ENCODE assay signal across 10 cellular contexts in genomic region chr9:20043035-20043434, GRCh38.
DNase-seq lines count a peak whose midpoint lies in the region; ATAC-seq lines count a peak whose summit lies in the region.
"Had no signal": no experiment of that assay in that cellular context is flagged by ENCODE, and none has a peak within 500 bp of the region (broad histone marks: within the 10 kb centered on the region; RNA-seq: fewer than 3 reads in every experiment).

No MANE protein-coding gene starts in this region.

- no peaks in the 10 kb centered on the region for H3K36me3 Mint-ChIP-seq in T-helper 2 cell treated with Interferon-gamma antibody and Interleukin-4, amounts not matched to agents 5 μg/mL and 100 μg/mL, for 36 hours (ENCODE audit: low read depth)

- DNase-seq in stimulated activated CD4-positive, alpha-beta T cell treated with anti-CD3 and anti-CD28 coated beads, Interleukin-1b, Interleukin-23, amount 100 ng/mL, for 48 hours, result peak; percentile 20
- DNase-seq in stimulated activated CD4-positive, alpha-beta T cell treated with anti-CD3 and anti-CD28 coated beads, Interleukin-2, amount 100 ng/mL, for 24 hours, result no peak
- no peak for DNase-seq in T-helper 2 cell treated with Interferon-gamma antibody and Interleukin-4, amounts not matched to agents 5 μg/mL and 100 μg/mL, for 36 hours (ENCODE audit: low spot score)
- DNase-seq in left ventricle myocardium superior, result no peak
- DNase-seq in SIG-M5 treated with dmso at 0.1 percent for 504 hours (lab: John Stamatoyannopoulos, UW; ENCODE audit: unreplicated experiment), result no peak
- DNase-seq in kidney tubule cell (ENCODE audit: low spot score), result no peak
- DNase-seq in NCI-H1436 treated with DMSO at 0.1 percent for 48 hours (lab: John Stamatoyannopoulos, UW), result no peak
- DNase-seq: caudate nucleus, NCI-H69 had no signal

- H3K27ac Mint-ChIP-seq in T-helper 2 cell treated with Interferon-gamma antibody and Interleukin-4, amounts not matched to agents 5 μg/mL and 100 μg/mL, for 36 hours, result peak overlapping the region; percentile 82

- H3K4me3 Mint-ChIP-seq in T-helper 2 cell treated with Interferon-gamma antibody and Interleukin-4, amounts not matched to agents 5 μg/mL and 100 μg/mL, for 36 hours, result peak overlapping the region; percentile 75

- intact Hi-C loops in left ventricle myocardium superior (cut with micrococcal nuclease), result no loop called here

- H3K4me1 Mint-ChIP-seq in T-helper 2 cell treated with Interferon-gamma antibody and Interleukin-4, amounts not matched to agents 5 μg/mL and 100 μg/mL, for 36 hours (ENCODE audit: low read depth), result peaks cover 28% of the 10 kb centered on the region

- peak; percentile 64 for ATAC-seq in HG02870 (IDR thresholded peaks at IDR 0.05; ENCODE audit: unreplicated experiment)
- no peak for ATAC-seq in left ventricle myocardium superior

- H3K9me3 Mint-ChIP-seq in T-helper 2 cell treated with Interferon-gamma antibody and Interleukin-4, amounts not matched to agents 5 μg/mL and 100 μg/mL, for 36 hours, result no peaks in the 10 kb centered on the region

- peaks cover 5% of the 10 kb centered on the region for H3K27me3 Mint-ChIP-seq in T-helper 2 cell treated with Interferon-gamma antibody and Interleukin-4, amounts not matched to agents 5 μg/mL and 100 μg/mL, for 36 hours (ENCODE audit: low read depth)
